ENCODE assay signal across 9 cellular contexts in the genomic region with DNA sequence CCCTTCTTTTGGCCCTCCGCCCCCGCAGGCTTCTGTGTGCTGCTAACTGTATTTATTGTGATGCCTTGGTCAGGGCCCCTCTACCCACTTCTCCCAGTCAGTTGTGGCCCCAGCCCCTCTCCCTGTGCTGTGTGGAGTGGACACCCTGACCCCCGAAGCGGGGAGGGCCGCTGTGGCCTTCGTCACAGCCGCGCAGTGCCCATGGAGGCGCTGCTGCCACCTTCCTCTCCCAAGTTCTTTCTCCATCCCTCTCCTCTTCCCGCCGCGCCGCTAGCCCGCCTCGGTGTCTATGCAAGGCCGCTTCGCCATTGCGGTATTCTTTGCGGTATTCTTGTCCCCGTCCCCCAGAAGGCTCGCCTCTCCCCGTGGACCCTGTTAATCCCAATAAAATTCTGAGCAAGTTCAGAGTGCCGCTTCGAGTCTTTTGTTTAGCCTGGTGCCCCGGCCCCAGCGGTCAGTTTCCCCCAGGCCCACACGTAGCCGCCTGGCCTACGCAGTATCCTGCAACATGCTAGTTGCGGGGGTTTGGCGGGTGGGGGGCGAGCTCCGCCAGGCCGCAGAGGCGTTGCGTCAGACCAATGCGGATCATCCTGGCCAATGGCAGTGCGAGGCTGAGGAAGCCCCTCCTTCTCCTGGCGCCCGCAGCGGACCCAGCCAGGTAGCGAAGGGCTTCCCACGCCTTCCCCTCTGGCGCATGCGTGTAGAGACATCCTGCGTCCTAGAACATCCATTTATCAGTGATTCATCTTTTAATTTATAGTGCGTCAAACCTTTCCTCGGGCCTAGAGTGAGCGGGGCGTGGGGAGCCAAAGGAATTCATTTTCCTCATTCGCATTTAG. TPM values are rescaled to one million over a fixed set of nuclear protein-coding genes. Genes with fewer than 3 reads are reported as not detected.
DNase-seq lines count a peak whose midpoint lies in the region; ATAC-seq, FAIRE-seq and TF ChIP-seq lines count a peak whose summit lies in the region.
"Had no signal": no experiment of that assay in that cellular context is flagged by ENCODE, and none has a peak within 500 bp of the region (broad histone marks: within the 10 kb centered on the region; RNA-seq: fewer than 3 reads in every experiment).

No MANE protein-coding gene starts in this region.

- H3K27me3 Mint-ChIP-seq in MCF 10A (ENCODE audit: insufficient read depth, unreplicated experiment), result peaks cover 72% of the 10 kb centered on the region

- in situ Hi-C loops in gastrocnemius medialis (cut with MboI; ENCODE audit: low sequenced_read_pairs in 4 of 4), result loop anchor here in 1 of 4 donors (25.0 kb wide), 1 partner anchor 124 kb away; no protein-coding TSS in a partner anchor

- H3K36me3 Mint-ChIP-seq in MCF 10A (ENCODE audit: insufficient read depth, unreplicated experiment), result peaks cover 36% of the 10 kb centered on the region

- no peaks in the 10 kb centered on the region for H3K27me3 ChIP-seq in gastrocnemius medialis

- CTCF ChIA-PET in GM10248 (lab: Yijun Ruan, JAX), result interaction anchor here (1.3 to 2.7 kb wide), 2 partner anchors 10 to 16 kb away, joined by 5 to 19 read pairs; no protein-coding TSS in a partner anchor
- CTCF ChIA-PET in MCF 10A (lab: Yijun Ruan, JAX), result interaction anchor here (0.6 to 4.1 kb wide), 5 partner anchors 12 to 256 kb away, joined by 3 to 34 read pairs (median 4); no protein-coding TSS in a partner anchor

- H3K9me3 Mint-ChIP-seq in MCF 10A (ENCODE audit: unreplicated experiment), result no peaks in the 10 kb centered on the region

- H3K4me3 ChIP-seq in gastrocnemius medialis, result peak overlapping the region; percentile 31 to 46 (median 43)

- POLR2A ChIA-PET in GM10248 (lab: Yijun Ruan, JAX), result no interaction called here
- POLR2A ChIA-PET in MCF 10A (lab: Yijun Ruan, JAX), result interaction anchor here (0.6 to 5.4 kb wide), 6 partner anchors 16 to 178 kb away, joined by 3 to 56 read pairs (median 4); no protein-coding TSS in a partner anchor

- TF ChIP-seq POLR2A in gastrocnemius medialis (IDR thresholded peaks at IDR 0.05), result peak; percentile 15 to 34

- H3K4me3 Mint-ChIP-seq in MCF 10A (ENCODE audit: unreplicated experiment), result peak overlapping the region; percentile 96

- peak; percentile 4 for FAIRE-seq in HTR-8/SVneo (lab: Jason Lieb, UNC)

- ATAC-seq in gastrocnemius medialis (peak; percentile 50 to 61), GM18873 (IDR thresholded peaks at IDR 0.05; ENCODE audit: low FRiP score, unreplicated experiment) (no peak)

- peaks cover 44% of the 10 kb centered on the region for H3K4me1 Mint-ChIP-seq in MCF 10A (ENCODE audit: insufficient read depth, unreplicated experiment)

- peak overlapping the region; percentile 92 for H3K27ac Mint-ChIP-seq in MCF 10A (ENCODE audit: low read depth, unreplicated experiment)

- no TSS peak for BruUV-seq in MCF 10A (replicated peaks; lab: Mats Ljungman, UMichigan)

- H3K9me3 ChIP-seq in gastrocnemius medialis, result no peaks in the 10 kb centered on the region

- no peaks in the 10 kb centered on the region for H3K36me3 ChIP-seq in gastrocnemius medialis

- peaks cover 0 to 11% of the 10 kb centered on the region in 2 donors for H3K4me1 ChIP-seq in gastrocnemius medialis

- H3K27ac ChIP-seq in VCaP, result peak overlapping the region; percentile 58
- H3K27ac ChIP-seq in gastrocnemius medialis, result peak overlapping the region; percentile 72 to 91 (median 85)

- TF ChIP-seq CTCF in GM10248 (IDR thresholded peaks at IDR 0.05; ENCODE audit: control extremely low read depth, extremely low read depth, low read depth, missing control alignments) (no peak), VCaP (conservative IDR thresholded peaks at IDR 0.05) (no peak), MCF 10A (IDR thresholded peaks at IDR 0.05; ENCODE audit: unreplicated experiment) (no peak), gastrocnemius medialis (IDR thresholded peaks at IDR 0.05 in 4 of 5, conservative IDR thresholded peaks at IDR 0.05 in 1 of 5) (no peak)

- DNase-seq in GM10248 (ENCODE audit: extremely low spot score), result peak; percentile 70
- DNase-seq in HTR-8/SVneo (ENCODE audit: insufficient read length, low spot score), result peak; percentile 46
- DNase-seq in MCF 10A (ENCODE audit: unreplicated experiment), result peak; percentile 91
- peak; percentile 82 for DNase-seq in iPS-NIHi11 (ENCODE audit: low spot score)
- DNase-seq in gastrocnemius medialis, result peak; percentile 52 to 76
- DNase-seq in NCI-H1694 treated with DMSO at 0.1 percent for 48 hours (lab: John Stamatoyannopoulos, UW), result no peak

- intact Hi-C loops in MCF 10A (cut with micrococcal nuclease), result no loop called here
- intact Hi-C loops in gastrocnemius medialis (cut with DNase I; ENCODE audit: low total_unique reads), result no loop called here

RNA-seq across cellular contexts. Expression of a gene that starts 5.6 kb away (rescaled TPM):
- 3.4 and 6.3 TPM in 2 replicates for total RNA-seq in MCF 10A (2022)
- total RNA-seq in gastrocnemius medialis, result 10 to 100 TPM in 2 of 4 donors, 1 to 10 TPM in 2; 3.0 to 13.0 (median 7.4) TPM

RNA-seq across cellular contexts. Expression of a gene that starts 6.2 kb away (rescaled TPM):
- total RNA-seq in MCF 10A (2022) (39.3 and 41.6 TPM in 2 replicates), gastrocnemius medialis (100 to 1,000 TPM in 1 of 4 donors, 10 to 100 TPM in 3; 46.7 to 161 (median 78.6) TPM)

RNA-seq across cellular contexts. Expression of a gene that starts 39.8 kb away (rescaled TPM):
- 1.3 TPM in 2 replicates for total RNA-seq in MCF 10A (2022)
- under 1 TPM in 3 of 4 donors, not detected in 1; 0.07 to 0.31 (median 0.10) TPM for total RNA-seq in gastrocnemius medialis
- total RNA-seq: SK-MEL-5 had no signal
